ENCODE assay signal across 26 cellular contexts in the genomic region with DNA sequence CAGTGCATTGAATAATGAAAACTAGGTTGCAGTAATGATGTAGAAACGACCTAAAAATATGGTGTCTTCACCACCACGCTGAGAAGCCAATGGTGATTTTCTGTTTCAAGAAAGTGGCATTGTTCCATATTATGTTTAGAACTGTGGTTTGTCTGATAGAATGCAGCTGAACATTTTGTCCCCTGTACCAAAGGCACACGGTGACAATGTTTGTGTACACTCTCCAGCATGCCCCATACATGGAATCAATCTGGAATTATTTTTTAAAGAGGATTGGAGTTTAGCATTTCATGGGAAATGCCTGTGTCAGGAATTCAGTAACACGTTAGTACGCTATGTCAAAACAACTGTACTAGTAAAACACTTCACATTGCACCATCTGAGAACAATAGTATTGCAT.
DNase-seq lines count a peak whose midpoint lies in the region; ATAC-seq, FAIRE-seq and TF ChIP-seq lines count a peak whose summit lies in the region.
"Had no signal": no experiment of that assay in that cellular context is flagged by ENCODE, and none has a peak within 500 bp of the region (broad histone marks: within the 10 kb centered on the region; RNA-seq: fewer than 3 reads in every experiment).

No MANE protein-coding gene starts in this region.

- DNase-seq in Right ventricle myocardium superior = no peak
- no peak for DNase-seq in left cardiac atrium
- DNase-seq in Karpas-422 = no peak
- no peak for DNase-seq in middle frontal gyrus (ENCODE audit: extremely low spot score, low spot score)
- no peak for DNase-seq in pancreas
- DNase-seq: 8988T; ACHN; BE2C; C1 segment of cervical spinal cord; CD4-positive, alpha-beta memory T cell; CD4-positive, CD25-positive, alpha-beta regulatory T cell; CD8-positive, alpha-beta memory T cell; COR-L47; DMS 273 treated with DMSO at 0.1 percent for 48 hours; DMS153; DMS53; DMS79; DND-41; EL; GDM1 had no signal

- H3K9ac ChIP-seq in Karpas-422 (ENCODE audit: low read length) = no peak overlapping the region
- H3K9ac ChIP-seq: BLaER1 had no signal

- TF ChIP-seq CTCF in HEK293 (tag by site-specific recombination; IDR thresholded peaks at IDR 0.05) (no peak), pancreas (IDR thresholded peaks at IDR 0.05) (no peak)

- H3K9me3 ChIP-seq in HEK293 (ENCODE audit: control insufficient read depth, insufficient read depth, low read depth, low read length) = no peaks in the 10 kb centered on the region
- no peaks in the 10 kb centered on the region for H3K9me3 ChIP-seq in Karpas-422 (ENCODE audit: low read length)
- no peaks in the 10 kb centered on the region for H3K9me3 ChIP-seq in pancreas
- H3K9me3 ChIP-seq: BE2C, BLaER1 had no signal

- H3K4me3 ChIP-seq in HEK293 (ENCODE audit: low read depth, low read length) = no peak overlapping the region
- no peak overlapping the region for H3K4me3 ChIP-seq in Karpas-422 (ENCODE audit: low read length)
- no peak overlapping the region for H3K4me3 ChIP-seq in pancreas
- H3K4me3 ChIP-seq: BLaER1, GM12878 had no signal

- H2AFZ ChIP-seq in Karpas-422 (ENCODE audit: low read length) = peak overlapping the region; percentile 8; the same call in 1 of the 2 replicates

- no peak overlapping the region for H3K4me2 ChIP-seq in Karpas-422 (ENCODE audit: low read depth, low read length, poor library complexity, severe bottlenecking)
- H3K4me2 ChIP-seq: BLaER1 had no signal

- no peak for FAIRE-seq in pancreas (lab: Jason Lieb, UNC)
- FAIRE-seq: A204.1, GM12878, GM12892, GM18507 had no signal

- H3K27ac ChIP-seq in HEK293 (ENCODE audit: extremely low read depth, low read depth, low read length) (no peak overlapping the region), Karpas-422 (ENCODE audit: low read length) (no peak overlapping the region), pancreas (no peak overlapping the region)
- H3K27ac ChIP-seq: BLaER1 had no signal

- peak; percentile 42 for ATAC-seq in Right ventricle myocardium superior (ENCODE audit: poor library complexity)
- ATAC-seq in left cardiac atrium = no peak
- no peak for ATAC-seq in pancreas
- ATAC-seq: GM12878 had no signal

- no peaks in the 10 kb centered on the region for H4K20me1 ChIP-seq in Karpas-422 (ENCODE audit: insufficient read depth, low read depth, low read length)
- H4K20me1 ChIP-seq: BLaER1 had no signal

- CTCF ChIA-PET in HEK293 (lab: Yijun Ruan, JAX) = no interaction called here

- no peaks in the 10 kb centered on the region for H3K36me3 ChIP-seq in HEK293 (ENCODE audit: control insufficient read depth in 2 of 2, insufficient read depth in 1 of 2, low read length in 2 of 2)
- no peaks in the 10 kb centered on the region for H3K36me3 ChIP-seq in Karpas-422 (ENCODE audit: insufficient read depth, low read length)
- no peaks in the 10 kb centered on the region for H3K36me3 ChIP-seq in pancreas
- H3K36me3 ChIP-seq: BE2C, BLaER1 had no signal

- no peaks in the 10 kb centered on the region for H3K79me2 ChIP-seq in Karpas-422 (ENCODE audit: low read length)

- 52 to 66% methylated on average over 5 of the region's 5 CpGs for WGBS in pancreas, 2 donors

- POLR2A ChIA-PET in HEK293 (lab: Yijun Ruan, JAX) = no interaction called here

- intact Hi-C loops in Right ventricle myocardium superior (cut with DNase I) (no loop called here), left cardiac atrium (cut with DNase I) (no loop called here), pancreas (cut with DNase I) (no loop called here)

- H3K27me3 ChIP-seq in Karpas-422 (ENCODE audit: low read length) (no peaks in the 10 kb centered on the region), pancreas (no peaks in the 10 kb centered on the region)
- H3K27me3 ChIP-seq: BE2C, BLaER1 had no signal

- no peaks in the 10 kb centered on the region for H3K9me2 ChIP-seq in Karpas-422 (replicated peaks; ENCODE audit: insufficient read depth, low read length)

- H3K4me1 ChIP-seq in HEK293 (ENCODE audit: control insufficient read depth, insufficient read depth, low read length) = peaks cover 3% of the 10 kb centered on the region
- peaks cover 24% of the 10 kb centered on the region for H3K4me1 ChIP-seq in Karpas-422 (ENCODE audit: low read length)
- no peaks in the 10 kb centered on the region for H3K4me1 ChIP-seq in pancreas
- H3K4me1 ChIP-seq: BE2C, BLaER1 had no signal

TF ChIP-seq in HEK293, 187 proteins besides CTCF, POLR2A, EP300 and RAD21:
- no peak for TF ChIP-seq ZNF501 (tag by site-specific recombination; IDR thresholded peaks at IDR 0.05)
- peak; percentile 33; the same call in 1 of the 2 replicates for TF ChIP-seq ZNF585B (tag by site-specific recombination; IDR thresholded peaks at IDR 0.05)
TF ChIP-seq in HEK293: peak in this region for 1.
